1 cellular context compared by ENCODE assay signal in the genomic region with DNA sequence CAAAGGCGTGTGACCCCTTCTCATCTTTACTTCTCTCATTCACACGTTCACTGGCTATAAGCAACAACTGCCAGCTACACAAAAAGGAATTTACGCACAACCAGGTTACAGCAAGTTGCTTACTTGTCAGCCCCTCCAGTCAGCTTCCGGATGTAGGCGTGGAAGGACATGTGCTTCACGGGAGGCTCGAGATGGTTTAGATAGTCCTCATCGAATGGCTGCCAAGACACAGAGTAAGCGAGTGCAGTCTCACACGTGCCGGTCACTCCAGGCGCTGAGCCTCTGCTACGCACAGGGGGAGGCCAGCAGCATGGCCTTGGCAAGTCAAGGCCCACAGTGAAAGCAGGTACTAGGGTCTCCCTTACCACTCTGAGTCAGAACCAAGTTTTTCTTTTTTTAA.
A peak's percentile ranks its signal among the peaks of the same experiment; 100 is the strongest.
TF ChIP-seq lines count a peak whose summit lies in the region.

No MANE protein-coding gene starts in this region.

TF ChIP-seq in K562, 482 proteins besides CTCF, POLR2A, EP300 and RAD21:
- TF ChIP-seq ZNF174 (CRISPR knock-in tag; IDR thresholded peaks at IDR 0.05): no peak
- 0 out of 2 replicates have a peak, but pooled peaks have one; percentile 34 for TF ChIP-seq POLR2G (IDR thresholded peaks at IDR 0.05; ENCODE audit: low read depth, low read length)
